Comparison of ENCODE assay signal across 1 cellular context in genomic region chr6:134821914-134822862, GRCh38.
TF ChIP-seq lines count a peak whose summit lies in the region.

No MANE protein-coding gene starts in this region.

TF ChIP-seq in H1, 55 proteins besides CTCF, POLR2A, EP300 and RAD21 (continued from another document):
- TF ChIP-seq BCL11A (IDR thresholded peaks at IDR 0.05; ENCODE audit: low read depth in 2 of 2, low read length in 2 of 2) (no peak), SUZ12 (IDR thresholded peaks at IDR 0.05; ENCODE audit: low read length) (no peak), KDM5A (IDR thresholded peaks at IDR 0.05; ENCODE audit: low read length) (no peak), HDAC6 (IDR thresholded peaks at IDR 0.05; ENCODE audit: low read depth, low read length) (no peak), E2F6 (IDR thresholded peaks at IDR 0.05) (no peak), MAFK (IDR thresholded peaks at IDR 0.05; ENCODE audit: low read depth, low read length) (no peak)
